ENCODE assay signal across 27 cellular contexts in the genomic region with DNA sequence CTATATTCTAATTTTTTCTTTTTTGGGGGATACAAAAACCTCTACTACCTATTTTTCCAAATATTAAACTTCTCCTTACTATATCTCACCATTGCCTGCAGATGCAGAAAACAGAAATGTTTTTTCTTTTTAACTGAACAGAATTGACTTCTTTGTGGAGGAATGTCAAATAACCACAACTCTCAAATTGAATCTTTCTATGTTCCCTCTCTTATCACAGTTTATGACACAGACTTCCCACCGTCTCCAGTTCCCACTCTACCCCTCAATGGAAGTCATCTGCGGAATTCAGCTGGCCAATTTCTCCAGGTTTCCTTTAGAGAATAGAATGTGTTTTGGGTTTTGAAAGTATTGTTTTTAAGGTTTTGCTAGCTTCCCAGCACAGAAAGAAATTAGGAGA.
"Had no signal": no experiment of that assay in that cellular context is flagged by ENCODE, and none has a peak within 500 bp of the region (broad histone marks: within the 10 kb centered on the region; RNA-seq: fewer than 3 reads in every experiment).

No MANE protein-coding gene starts in this region.

- H3K4me3 Mint-ChIP-seq: activated B cell treated with CpG ODN at 0.5 μM for 24 hours; activated CD8-positive, alpha-beta T cell treated with anti-CD3 and anti-CD28 coated beads for 36 hours; activated naive CD8-positive, alpha-beta T cell; activated T-cell treated with anti-CD3 and anti-CD28 coated beads, Interleukin-2, amount 50 U/mL, for 4 hours; activated T-helper 17 cell treated with anti-CD3 and anti-CD28 coated beads, Interleukin-2, amount 50 U/mL, for 72 hours; T-helper 17 cell; T-helper 2 cell treated with Interferon-gamma antibody and Interleukin-4, amounts not matched to agents 5 μg/mL and 100 μg/mL, for 36 hours had no signal

- H3K4me3 ChIP-seq: esophagus squamous epithelium, gastroesophageal sphincter had no signal

- ATAC-seq: activated CD4-positive, CD25-positive, alpha-beta regulatory T cell treated with anti-CD3 and anti-CD28 coated beads, Interleukin-2, amount 50 U/mL, for 24 hours; activated CD8-positive, alpha-beta T cell treated with anti-CD3 and anti-CD28 coated beads for 36 hours; activated T-cell treated with anti-CD3 and anti-CD28 coated beads, Interleukin-2, amount 50 U/mL, for 4 hours; activated T-helper 17 cell treated with anti-CD3 and anti-CD28 coated beads, Interleukin-2, amount 50 U/mL, for 72 hours; gastroesophageal sphincter; T-helper 17 cell had no signal

- H3K9me3 Mint-ChIP-seq: activated B cell treated with CpG ODN at 0.5 μM for 24 hours; activated CD8-positive, alpha-beta T cell treated with anti-CD3 and anti-CD28 coated beads for 36 hours; activated T-cell treated with anti-CD3 and anti-CD28 coated beads, Interleukin-2, amount 50 U/mL, for 4 hours; T-helper 2 cell treated with Interferon-gamma antibody and Interleukin-4, amounts not matched to agents 5 μg/mL and 100 μg/mL, for 36 hours had no signal

- H3K27ac ChIP-seq: epithelial cell of prostate, esophagus squamous epithelium, gastroesophageal sphincter, WERI-Rb-1 had no signal

- H3K27ac Mint-ChIP-seq: activated B cell treated with CpG ODN at 0.5 μM for 24 hours; activated CD8-positive, alpha-beta T cell treated with anti-CD3 and anti-CD28 coated beads for 36 hours; activated naive CD8-positive, alpha-beta T cell; activated T-helper 17 cell treated with anti-CD3 and anti-CD28 coated beads, Interleukin-2, amount 50 U/mL, for 72 hours; T-helper 17 cell; T-helper 2 cell treated with Interferon-gamma antibody and Interleukin-4, amounts not matched to agents 5 μg/mL and 100 μg/mL, for 36 hours had no signal

- H3K9me3 ChIP-seq: esophagus squamous epithelium, gastroesophageal sphincter had no signal

- H3K36me3 Mint-ChIP-seq: activated naive CD8-positive, alpha-beta T cell had no signal

- H3K4me1 Mint-ChIP-seq: activated B cell treated with CpG ODN at 0.5 μM for 24 hours; activated T-helper 17 cell treated with anti-CD3 and anti-CD28 coated beads, Interleukin-2, amount 50 U/mL, for 72 hours; T-helper 17 cell had no signal

- H3K36me3 ChIP-seq: esophagus squamous epithelium, gastroesophageal sphincter, WERI-Rb-1 had no signal

- DNase-seq: activated B cell treated with CpG ODN at 0.5 μM for 24 hours; activated CD4-positive, alpha-beta T cell treated with anti-CD3 and anti-CD28 coated beads for 48 hours; activated CD4-positive, alpha-beta T cell treated with anti-CD3 and anti-CD28 coated beads, Interleukin-2, amount 50 U/mL, for 1 hour; activated CD4-positive, alpha-beta T cell treated with anti-CD3 and anti-CD28 coated beads, Interleukin-2, amount 50 U/mL, for 48 hours; activated CD8-positive, alpha-beta memory T cell treated with anti-CD3 and anti-CD28 coated beads for 24 hours; activated CD8-positive, alpha-beta T cell treated with anti-CD3 and anti-CD28 coated beads for 36 hours; activated effector memory CD4-positive, alpha-beta T cell treated with Interleukin-2 at 50 U/mL for 16 hours; activated gamma-delta T cell treated with Interleukin-2 at 50 U/mL for 16 hours; activated naive CD4-positive, alpha-beta T cell treated with anti-CD3 and anti-CD28 coated beads, Interleukin-2, amount 50 U/mL, for 16 hours; activated naive CD4-positive, alpha-beta T cell treated with Interleukin-2 at 50 U/mL for 16 hours; activated T-cell treated with anti-CD3 and anti-CD28 coated beads, Interleukin-2, amount 50 U/mL, for 4 hours; amniotic stem cell; anterior cingulate cortex; caudate nucleus; effector CD8-positive, alpha-beta T cell; esophagus squamous epithelium; foreskin melanocyte; T-helper 1 cell; T-helper 17 cell; T1000; WERI-Rb-1 had no signal
